In the genomic region with DNA sequence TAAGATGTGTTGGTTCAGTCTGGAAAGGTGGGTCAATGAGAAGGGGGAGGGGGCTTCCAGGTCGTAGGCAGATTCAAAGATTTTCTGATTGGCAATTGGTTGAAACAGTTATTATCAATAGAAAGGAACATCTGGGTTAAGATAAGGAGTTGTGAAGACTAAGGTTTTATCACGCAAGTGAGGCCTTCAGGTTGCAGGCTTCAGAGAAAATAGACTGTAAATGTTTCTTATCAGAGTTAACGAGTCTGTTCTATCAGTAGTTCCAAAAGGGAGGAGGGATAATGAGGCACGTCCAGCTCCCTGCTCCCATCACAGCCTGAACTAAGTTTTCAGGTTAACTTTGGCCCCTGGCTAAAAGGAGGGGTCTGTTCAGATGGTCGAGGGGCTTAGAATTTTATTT, we compare ENCODE assay signal across 11 cellular contexts. TPM values are rescaled to one million over a fixed set of nuclear protein-coding genes. Genes with fewer than 3 reads are reported as not detected.
"Had no signal": no experiment of that assay in that cellular context is flagged by ENCODE, and none has a peak within 500 bp of the region (broad histone marks: within the 10 kb centered on the region; RNA-seq: fewer than 3 reads in every experiment).

No MANE protein-coding gene starts in this region.

- H2AFZ ChIP-seq: GM23248 had no signal

- DNase-seq: GM23248, GOT3, H7, HFFc6, KBM-7 had no signal

- H3K4me3 Mint-ChIP-seq: HFFc6, IgD-negative memory B cell had no signal

- H3K27ac Mint-ChIP-seq: HFFc6, IgD-negative memory B cell had no signal

- H3K9me3 ChIP-seq: HAP-1 had no signal

- H3K9ac ChIP-seq: GM23248, KMS-11 had no signal

- H3K4me1 ChIP-seq: HAP-1 had no signal

- H3K4me1 Mint-ChIP-seq: IgD-negative memory B cell had no signal

- H3K4me3 ChIP-seq: GM23248, HAP-1 had no signal

- H3K27ac ChIP-seq: GM23248, HL-60, KMS-11 had no signal

- H3K9me3 Mint-ChIP-seq: HFFc6, IgD-negative memory B cell had no signal

- ATAC-seq: HCT116, HepG2 had no signal

- H3K36me3 ChIP-seq: HAP-1 had no signal

- FAIRE-seq: HepG2 had no signal

- H3K4me2 ChIP-seq: KMS-11 had no signal

RNA-seq across cellular contexts. Expression of a gene that starts 11.1 kb away (rescaled TPM):
- polyA plus RNA-seq: IgD-negative memory B cell had no signal
